ENCODE assay signal across 1 cellular context in the genomic region with DNA sequence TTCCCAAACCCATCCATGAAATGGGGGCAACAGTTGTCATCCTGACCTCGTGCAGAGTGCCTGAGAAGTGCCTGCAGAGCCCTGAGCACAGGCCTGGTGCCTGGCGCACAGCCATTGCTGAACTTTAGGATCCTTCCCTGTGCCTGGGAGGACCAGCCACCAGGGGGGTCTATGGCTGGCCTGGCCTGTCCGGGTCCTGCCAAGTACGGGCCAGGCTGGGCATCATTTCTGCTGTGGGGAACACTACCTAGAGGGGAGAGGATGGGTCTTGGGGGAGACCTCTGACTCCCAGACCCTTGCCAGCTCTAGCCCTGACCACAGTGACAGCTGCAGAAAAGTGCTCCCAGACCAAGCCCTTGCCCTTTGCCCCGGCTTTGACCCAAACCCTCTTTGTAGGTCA. TPM values are rescaled to one million over a fixed set of nuclear protein-coding genes. Genes with fewer than 3 reads are reported as not detected.
"Had no signal": no experiment of that assay in that cellular context is flagged by ENCODE, and none has a peak within 500 bp of the region (broad histone marks: within the 10 kb centered on the region; RNA-seq: fewer than 3 reads in every experiment).

No MANE protein-coding gene starts in this region.

RNA-seq across cellular contexts. Expression of a gene that starts 28.2 kb away (rescaled TPM):
- polyA plus RNA-seq: IgD-negative memory B cell had no signal

RNA-seq across cellular contexts. Expression of a gene that starts 45.4 kb away (rescaled TPM):
- polyA plus RNA-seq: IgD-negative memory B cell had no signal
